Comparison of ENCODE assay signal across 10 cellular contexts in the genomic region with DNA sequence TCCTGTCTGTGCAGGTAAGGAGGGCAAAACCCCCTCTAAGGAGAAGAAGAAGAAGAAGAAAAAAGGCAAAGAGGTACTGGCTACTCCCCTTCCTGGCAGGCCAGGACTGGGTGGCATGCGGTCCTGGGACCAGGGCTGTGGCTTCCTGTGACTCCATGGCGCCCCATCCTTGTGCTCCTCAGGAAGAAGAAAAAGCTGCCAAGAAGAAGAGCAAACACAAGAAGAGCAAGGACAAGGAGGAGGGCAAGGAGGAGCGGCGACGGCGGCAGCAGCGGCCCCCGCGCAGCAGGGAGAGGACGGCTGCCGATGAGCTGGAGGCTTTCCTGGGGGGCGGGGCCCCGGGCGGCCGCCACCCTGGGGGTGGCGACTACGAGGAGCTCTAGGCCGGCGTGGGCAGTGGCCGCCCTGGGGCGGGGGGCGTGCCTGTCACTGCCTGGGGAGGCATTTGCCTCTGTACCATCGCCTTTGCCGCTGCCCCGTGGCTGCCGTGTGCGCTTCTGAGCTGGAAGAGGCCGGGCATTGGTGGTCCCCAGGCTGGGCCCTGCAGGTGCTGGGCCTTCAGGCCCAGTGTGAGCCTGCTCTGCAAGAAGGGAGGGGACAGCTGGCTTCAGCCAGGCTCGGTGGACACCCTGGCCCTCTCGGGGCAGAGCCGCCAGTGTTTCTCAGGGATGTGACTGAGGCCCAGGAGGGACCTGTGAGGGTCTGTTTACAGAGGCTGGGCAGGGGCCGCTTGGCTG. TPM values are rescaled to one million over a fixed set of nuclear protein-coding genes. Genes with fewer than 3 reads are reported as not detected.
DNase-seq lines count a peak whose midpoint lies in the region; TF ChIP-seq lines count a peak whose summit lies in the region.
"Had no signal": no experiment of that assay in that cellular context is flagged by ENCODE, and none has a peak within 500 bp of the region (broad histone marks: within the 10 kb centered on the region; RNA-seq: fewer than 3 reads in every experiment).

No MANE protein-coding gene starts in this region.

- H3K27ac ChIP-seq in dorsolateral prefrontal cortex (peak overlapping the region in 58 of 59 donors; percentile 56 to 99 (median 93)), smooth muscle cell (ENCODE audit: low read depth) (no peak overlapping the region)

- peaks cover 26% of the 10 kb centered on the region for H4K20me1 ChIP-seq in smooth muscle cell (ENCODE audit: low read depth)

- peaks cover 44% of the 10 kb centered on the region for H3K4me1 ChIP-seq in skeletal muscle satellite cell (ENCODE audit: control insufficient read depth, insufficient read depth, low read length)
- H3K4me1 ChIP-seq in smooth muscle cell (ENCODE audit: low read depth): peaks cover 21% of the 10 kb centered on the region

- H3K9ac ChIP-seq in skeletal muscle satellite cell (ENCODE audit: low read depth, low read length) (no peak overlapping the region), smooth muscle cell (ENCODE audit: low read depth) (no peak overlapping the region)

- H3F3A ChIP-seq in smooth muscle cell (ENCODE audit: low read depth): peaks cover 11% of the 10 kb centered on the region

- H3K79me2 ChIP-seq in smooth muscle cell (ENCODE audit: low read depth): no peaks in the 10 kb centered on the region

- H3K27me3 ChIP-seq in dorsolateral prefrontal cortex (no peaks in the 10 kb centered on the region), skeletal muscle satellite cell (ENCODE audit: control insufficient read depth, insufficient read depth, low read length) (no peaks in the 10 kb centered on the region), smooth muscle cell (ENCODE audit: low read depth) (no peaks in the 10 kb centered on the region)

- no peak overlapping the region for H2AFZ ChIP-seq in smooth muscle cell (ENCODE audit: low read depth)

- no peak for TF ChIP-seq CTCF in dorsolateral prefrontal cortex (IDR thresholded peaks at IDR 0.05 in 54 of 56, conservative IDR thresholded peaks at IDR 0.05 in 2 of 56; ENCODE audit: low read depth in 1 of 56, partially characterized antibody in 56 of 56)
- no peak for TF ChIP-seq CTCF in smooth muscle cell (IDR thresholded peaks at IDR 0.05; ENCODE audit: borderline replicate concordance, insufficient read depth, poor library complexity, severe bottlenecking)

- H3K4me2 ChIP-seq in skeletal muscle satellite cell (ENCODE audit: low read length) (peak overlapping the region; percentile 89), smooth muscle cell (no peak overlapping the region)

- H3K9me3 ChIP-seq in skeletal muscle satellite cell (replicated peaks; ENCODE audit: low read length) (no peaks in the 10 kb centered on the region), smooth muscle cell (replicated peaks; ENCODE audit: low read depth) (no peaks in the 10 kb centered on the region)

- 70% methylated on average over 23 of the region's 32 CpGs for WGBS in smooth muscle cell (ENCODE audit: low lambda C conversion rate)

- peaks cover 12% of the 10 kb centered on the region for H3K36me3 ChIP-seq in skeletal muscle satellite cell (ENCODE audit: insufficient read depth, low read length)
- no peaks in the 10 kb centered on the region for H3K36me3 ChIP-seq in smooth muscle cell (ENCODE audit: low read depth)

- DNase-seq in NCI-H82 (lab: John Stamatoyannopoulos, UW) (peak; percentile 37), NCI-H82 treated with DMSO at 0.1 percent for 48 hours (lab: John Stamatoyannopoulos, UW; ENCODE audit: unreplicated experiment) (no peak), NCI-H2227 (lab: John Stamatoyannopoulos, UW; ENCODE audit: unreplicated experiment) (peak; percentile 80), dorsolateral prefrontal cortex (no peak), smooth muscle cell (lab: John Stamatoyannopoulos, UW; ENCODE audit: unreplicated experiment) (no peak), hippocampal formation (lab: John Stamatoyannopoulos, UW) (no peak), cerebellar nuclear complex (lab: John Stamatoyannopoulos, UW) (no peak)
- DNase-seq: activated T-cell treated with anti-CD3 and anti-CD28 coated beads, Interleukin-2, amount 50 U/mL, for 1 hour; T-helper 9 cell had no signal

- peak overlapping the region in 1 of 59 donors; percentile 69 for H3K4me3 ChIP-seq in dorsolateral prefrontal cortex
- no peak overlapping the region for H3K4me3 ChIP-seq in skeletal muscle satellite cell (ENCODE audit: low read length)
- no peak overlapping the region for H3K4me3 ChIP-seq in smooth muscle cell

- intact Hi-C loops in dorsolateral prefrontal cortex (cut with DNase I): loop anchor here (5.0 kb wide), 2 partner anchors 48 to 102 kb away; a partner anchor contains a TSS

RNA-seq across cellular contexts. Expression of a gene that starts 2.0 kb away (rescaled TPM):
- 10 to 100 TPM; 22.9 to 89.8 (median 47.9) TPM for total RNA-seq in dorsolateral prefrontal cortex
- 1.5 TPM in 2 replicates for total RNA-seq in skeletal muscle satellite cell (2012; rRNA removed)
- total RNA-seq in smooth muscle cell: 1.2 and 1.8 TPM in 2 replicates
- 2.9 and 3.7 TPM in 2 replicates for polyA plus RNA-seq in smooth muscle cell

RNA-seq across cellular contexts. Expression of a gene that starts 8.9 kb away (rescaled TPM):
- 100 to 1,000 TPM in 65 of 120 experiments, 10 to 100 TPM in 55; 68.1 to 140 (median 101) TPM for total RNA-seq in dorsolateral prefrontal cortex
- total RNA-seq in skeletal muscle satellite cell (2012; rRNA removed): 63.6 and 65.7 TPM in 2 replicates
- total RNA-seq in smooth muscle cell: 110 and 173 TPM in 2 replicates
- polyA plus RNA-seq in smooth muscle cell: 381 and 435 TPM in 2 replicates

RNA-seq across cellular contexts. Expression of a gene that starts 11.8 kb away (rescaled TPM):
- total RNA-seq in dorsolateral prefrontal cortex (10 to 100 TPM in 28 of 120 experiments, 1 to 10 TPM in 92; 2.7 to 18.6 (median 7.0) TPM), smooth muscle cell (3.8 TPM in 2 replicates)
- 0.51 and 0.66 TPM in 2 replicates for total RNA-seq in skeletal muscle satellite cell (2012; rRNA removed)
- polyA plus RNA-seq in smooth muscle cell: 7.5 and 8.0 TPM in 2 replicates

RNA-seq across cellular contexts. Expression of a gene that starts 25.8 kb away (rescaled TPM):
- total RNA-seq in dorsolateral prefrontal cortex (100 to 1,000 TPM; 145 to 331 (median 249) TPM), smooth muscle cell (304 and 306 TPM in 2 replicates)
- 209 and 288 TPM in 2 replicates for total RNA-seq in skeletal muscle satellite cell (2012; rRNA removed)
- polyA plus RNA-seq in smooth muscle cell: 492 and 548 TPM in 2 replicates

RNA-seq across cellular contexts. Expression of a gene that starts 32.6 kb away (rescaled TPM):
- total RNA-seq in dorsolateral prefrontal cortex (100 to 1,000 TPM in 114 of 120 experiments, 10 to 100 TPM in 6; 86.8 to 178 (median 121) TPM), smooth muscle cell (41.5 and 54.3 TPM in 2 replicates)
- 42.3 and 42.8 TPM in 2 replicates for total RNA-seq in skeletal muscle satellite cell (2012; rRNA removed)
- 81.6 and 97.2 TPM in 2 replicates for polyA plus RNA-seq in smooth muscle cell

Comparison
In these comparisons a context has a peak if more than half of its experiments do, and no peak if none do; other contexts are left out.
1. DNase-seq: peak in NCI-H82 (single experiment) and NCI-H2227 (single experiment); none in NCI-H82 treated with DMSO at 0.1 percent for 48 hours (single experiment), dorsolateral prefrontal cortex (0 of 10), smooth muscle cell (single experiment), hippocampal formation (0 of 2) and cerebellar nuclear complex (0 of 2).